Comparison of ENCODE assay signal across 8 cellular contexts in genomic region chr10:95693668-95694534, GRCh38. TPM values are rescaled to one million over a fixed set of nuclear protein-coding genes. Genes with fewer than 3 reads are reported as not detected.
DNase-seq lines count a peak whose midpoint lies in the region; ATAC-seq and TF ChIP-seq lines count a peak whose summit lies in the region.

A gene with protein sequence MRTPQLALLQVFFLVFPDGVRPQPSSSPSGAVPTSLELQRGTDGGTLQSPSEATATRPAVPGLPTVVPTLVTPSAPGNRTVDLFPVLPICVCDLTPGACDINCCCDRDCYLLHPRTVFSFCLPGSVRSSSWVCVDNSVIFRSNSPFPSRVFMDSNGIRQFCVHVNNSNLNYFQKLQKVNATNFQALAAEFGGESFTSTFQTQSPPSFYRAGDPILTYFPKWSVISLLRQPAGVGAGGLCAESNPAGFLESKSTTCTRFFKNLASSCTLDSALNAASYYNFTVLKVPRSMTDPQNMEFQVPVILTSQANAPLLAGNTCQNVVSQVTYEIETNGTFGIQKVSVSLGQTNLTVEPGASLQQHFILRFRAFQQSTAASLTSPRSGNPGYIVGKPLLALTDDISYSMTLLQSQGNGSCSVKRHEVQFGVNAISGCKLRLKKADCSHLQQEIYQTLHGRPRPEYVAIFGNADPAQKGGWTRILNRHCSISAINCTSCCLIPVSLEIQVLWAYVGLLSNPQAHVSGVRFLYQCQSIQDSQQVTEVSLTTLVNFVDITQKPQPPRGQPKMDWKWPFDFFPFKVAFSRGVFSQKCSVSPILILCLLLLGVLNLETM (minus strand): TSS chr10:95693927. CDS start chr10:95693899, 28 bp downstream.

- BruUV-seq in OCI-LY7 (replicated peaks; lab: Mats Ljungman, UMichigan), result no TSS peak

- H2AFZ ChIP-seq in OCI-LY7 (ENCODE audit: low read length), result peak within 1 kb of the TSS; percentile 73

- peak; percentile 98 for ATAC-seq in GM21515 (IDR thresholded peaks at IDR 0.05; ENCODE audit: unreplicated experiment)

- intact Hi-C loops in OCI-LY7 (cut with micrococcal nuclease; ENCODE audit: unreplicated experiment), result loop anchor here (1.0 to 2.0 kb wide), 5 partner anchors 62 to 527 kb away; partner anchors contain the start of gene ENTPD1

- peaks cover 29% of the 10 kb centered on the region for H3K36me3 ChIP-seq in OCI-LY7 (ENCODE audit: insufficient read depth, low read length)

- H4K20me1 ChIP-seq in OCI-LY7 (ENCODE audit: insufficient read depth, low read length), result no peaks in the 10 kb centered on the region

- CTCF ChIA-PET in OCI-LY7 (lab: Charles Lee; ENCODE audit: unreplicated experiment), result interaction anchor here (0.6 to 3.9 kb wide), 26 partner anchors 8 to 1707 kb away, joined by 3 to 88 read pairs (median 4); partner anchors contain the start of gene ENTPD1

- 0 out of 2 replicates have a peak, but pooled peaks cover 8% of the 10 kb centered on the region for H3K9me3 ChIP-seq in OCI-LY7 (ENCODE audit: low read length)
- H3K9me3 ChIP-seq in mononuclear cell (ENCODE audit: low read depth, low read length), result no peaks in the 10 kb centered on the region

- peak within 1 kb of the TSS; percentile 98 for H3K4me2 ChIP-seq in OCI-LY7 (ENCODE audit: low read length)

- no peaks in the 10 kb centered on the region for H3K9me2 ChIP-seq in OCI-LY7 (ENCODE audit: insufficient read depth, low read length)

- no peaks in the 10 kb centered on the region for H3K27me3 ChIP-seq in mononuclear cell (ENCODE audit: insufficient read depth, low read length)

- POLR2A ChIA-PET in OCI-LY7 (lab: Charles Lee), result interaction anchor here (0.6 to 4.4 kb wide), 17 partner anchors 9 to 246 kb away, joined by 3 to 34 read pairs (median 4); partner anchors contain the start of gene ENTPD1

- H3K79me2 ChIP-seq in OCI-LY7 (ENCODE audit: insufficient read depth, low read depth, low read length), result peaks cover 11% of the 10 kb centered on the region

- peak; percentile 98 for TF ChIP-seq CTCF in OCI-LY7 (conservative IDR thresholded peaks at IDR 0.05; ENCODE audit: low read length)

- H3K4me1 ChIP-seq in OCI-LY7 (ENCODE audit: insufficient read depth, low read length, poor library complexity, severe bottlenecking), result peaks cover 22% of the 10 kb centered on the region
- H3K4me1 ChIP-seq in mononuclear cell (ENCODE audit: insufficient read depth, low read length), result peaks cover 51% of the 10 kb centered on the region

- peak within 1 kb of the TSS; percentile 83 for H3K4me3 ChIP-seq in OCI-LY7 (ENCODE audit: low read depth, low read length, poor library complexity, severe bottlenecking)
- H3K4me3 ChIP-seq in mononuclear cell (ENCODE audit: low read length), result peak within 1 kb of the TSS; percentile 80

- DNase-seq in DMS 273 treated with DMSO at 0.1 percent for 48 hours (lab: John Stamatoyannopoulos, UW) (peak; percentile 95), HuH-7.5 (ENCODE audit: low spot score) (peak; percentile 91), OCI-LY7 (ENCODE audit: low spot score) (peak; percentile 100), activated T-cell treated with anti-CD3 and anti-CD28 coated beads for 24 hours (ENCODE audit: low read depth) (peak; percentile 97), epidermal melanocyte (ENCODE audit: insufficient read length, low spot score) (peak; percentile 95)
- DNase-seq in stimulated activated CD8-positive, alpha-beta memory T cell treated with anti-CD3 and anti-CD28 coated beads, Interleukin-4, amount 100 ng/mL, for 24 hours (ENCODE audit: low read depth), result peak; percentile 88

- H3K27ac ChIP-seq in OCI-LY7 (ENCODE audit: low read depth, low read length, poor library complexity, severe bottlenecking), result no peak within 1 kb of the TSS

RNA-seq across cellular contexts. Expression of the gene that starts here (rescaled TPM):
- 9.6 and 10.4 TPM in 2 replicates for total RNA-seq in OCI-LY7 (2014; rRNA removed; shearing (Covaris generic))
- total RNA-seq in OCI-LY7 (2022), result 14.4 and 18.1 TPM in 2 replicates
- total RNA-seq in mononuclear cell, result 8.7 TPM
